Comparison of ENCODE assay signal across 8 cellular contexts in genomic region chr22:37244114-37244921, GRCh38. TPM values are rescaled to one million over a fixed set of nuclear protein-coding genes. Genes with fewer than 3 reads are reported as not detected.
DNase-seq lines count a peak whose midpoint lies in the region; ATAC-seq and TF ChIP-seq lines count a peak whose summit lies in the region.

Gene RAC2 (minus strand): TSS chr22:37244269. CDS start chr22:37244148, 121 bp downstream.

- no peaks in the 10 kb centered on the region for H3K36me3 Mint-ChIP-seq in MCF 10A (ENCODE audit: insufficient read depth, unreplicated experiment)

- H3K27ac Mint-ChIP-seq in MCF 10A (ENCODE audit: low read depth, unreplicated experiment), result peak within 1 kb of the TSS; percentile 35

- CTCF ChIA-PET in MCF 10A (lab: Yijun Ruan, JAX), result interaction anchor here (0.6 to 6.5 kb wide), 6 partner anchors 16 to 388 kb away, joined by 3 to 62 read pairs (median 5); no protein-coding TSS in a partner anchor

- H3K4me1 ChIP-seq in BE2C, result no peaks in the 10 kb centered on the region; the same call in 1 of the 2 replicates
- H3K4me1 ChIP-seq in HUES64 (ENCODE audit: insufficient read depth, low read length), result no peaks in the 10 kb centered on the region
- H3K4me1 ChIP-seq in left lung, result peaks cover 0 to 66% of the 10 kb centered on the region in 2 donors

- peak; percentile 62 for DNase-seq in BE2C
- peak; percentile 52 for DNase-seq in WERI-Rb-1
- DNase-seq in MCF 10A (ENCODE audit: unreplicated experiment), result peak; percentile 74
- DNase-seq in left lung, result peak; percentile 90 to 96
- peak; percentile 84 for DNase-seq in stimulated activated CD8-positive, alpha-beta memory T cell treated with anti-CD3 and anti-CD28 coated beads, Interleukin-15, amount 100 ng/mL, for 1 hour (ENCODE audit: low read depth)

- H3K4me3 ChIP-seq in BE2C (ENCODE audit: low read depth, low read length) (peak within 1 kb of the TSS; percentile 53), HUES64 (ENCODE audit: low read length) (peak within 1 kb of the TSS; percentile 26), WERI-Rb-1 (ENCODE audit: low read depth, low read length) (no peak within 1 kb of the TSS), left lung (peak within 1 kb of the TSS; percentile 24 to 67)

- intact Hi-C loops in MCF 10A (cut with micrococcal nuclease), result no loop called here
- intact Hi-C loops in left lung (cut with DNase I), result no loop called here

- H3K9me3 ChIP-seq in BE2C (no peaks in the 10 kb centered on the region), HUES64 (ENCODE audit: insufficient read depth, low read depth, low read length) (no peaks in the 10 kb centered on the region), WERI-Rb-1 (ENCODE audit: severe bottlenecking) (no peaks in the 10 kb centered on the region), left lung (no peaks in the 10 kb centered on the region)

- POLR2A ChIA-PET in MCF 10A (lab: Yijun Ruan, JAX), result interaction anchor here (0.7 to 3.0 kb wide), 6 partner anchors 9 to 682 kb away, joined by 3 to 27 read pairs (median 4); no protein-coding TSS in a partner anchor

- 47% methylated on average over 23 of the region's 23 CpGs for WGBS in HUES64

- no peaks in the 10 kb centered on the region for H3K27me3 Mint-ChIP-seq in MCF 10A (ENCODE audit: insufficient read depth, unreplicated experiment)

- H3K4me1 Mint-ChIP-seq in MCF 10A (ENCODE audit: insufficient read depth, unreplicated experiment), result peaks cover 13% of the 10 kb centered on the region

- H3K27ac ChIP-seq in HUES64 (ENCODE audit: low read depth, low read length), result no peak within 1 kb of the TSS
- H3K27ac ChIP-seq in WERI-Rb-1, result no peak within 1 kb of the TSS
- H3K27ac ChIP-seq in left lung, result peak within 1 kb of the TSS; percentile 70 to 95

- H3K36me3 ChIP-seq in BE2C (no peaks in the 10 kb centered on the region), HUES64 (ENCODE audit: insufficient read depth, low read length) (no peaks in the 10 kb centered on the region), WERI-Rb-1 (no peaks in the 10 kb centered on the region), left lung (peaks cover 0 to 11% of the 10 kb centered on the region in 2 donors)

- peak within 1 kb of the TSS; percentile 80 for H3K4me3 Mint-ChIP-seq in MCF 10A (ENCODE audit: unreplicated experiment)

- TF ChIP-seq CTCF in BE2C (IDR thresholded peaks at IDR 0.05; ENCODE audit: low read depth, low read length) (no peak), WERI-Rb-1 (IDR thresholded peaks at IDR 0.05; ENCODE audit: low read depth, low read length) (no peak), MCF 10A (IDR thresholded peaks at IDR 0.05; ENCODE audit: unreplicated experiment) (no peak), left lung (IDR thresholded peaks at IDR 0.05) (no peak)

- H3K9me3 Mint-ChIP-seq in MCF 10A (ENCODE audit: unreplicated experiment), result no peaks in the 10 kb centered on the region

- H3K9ac ChIP-seq in HUES64 (ENCODE audit: low read depth, low read length), result no peak within 1 kb of the TSS

- BruUV-seq in MCF 10A (replicated peaks; lab: Mats Ljungman, UMichigan), result no TSS peak

- H3K27me3 ChIP-seq in BE2C, result no peaks in the 10 kb centered on the region
- H3K27me3 ChIP-seq in HUES64 (ENCODE audit: insufficient read depth, low read length), result no peaks in the 10 kb centered on the region
- H3K27me3 ChIP-seq in WERI-Rb-1 (ENCODE audit: insufficient read depth, low read depth, severe bottlenecking), result no peaks in the 10 kb centered on the region
- H3K27me3 ChIP-seq in left lung, result peaks cover 0 to 64% of the 10 kb centered on the region in 2 donors

- ATAC-seq in GM19397 (IDR thresholded peaks at IDR 0.05; ENCODE audit: unreplicated experiment), result peak; percentile 57
- peak; percentile 81 for ATAC-seq in left lung
- no peak for ATAC-seq in GM18870 (IDR thresholded peaks at IDR 0.05; ENCODE audit: unreplicated experiment)

RNA-seq across cellular contexts. Expression of gene RAC2, which starts in this region (rescaled TPM):
- polyA plus RNA-seq in BE2C (2012; ENCODE audit: insufficient read depth, insufficient read length, low read depth), result 9.8 TPM
- 2.0 TPM for polyA plus RNA-seq in HUES64 (2013, experiment 1 of 2)
- polyA plus RNA-seq in HUES64 (2013, experiment 2 of 2), result 3.2 TPM
- total RNA-seq in MCF 10A (2022) (42.4 and 52.6 TPM in 2 replicates), left lung (10 to 100 TPM; 40.9 to 77.2 TPM)

Comparison
In these comparisons a context has a peak if more than half of its experiments do, and no peak if none do; other contexts are left out.
1. H3K27ac ChIP-seq: peak in left lung (2 of 2); none in HUES64 (single experiment) and WERI-Rb-1 (single experiment).
2. Peak in every context shown above with its lines, with median percentiles within 50 percentile points of each other: DNase-seq.